ENCODE assay signal across 1 cellular context in the genomic region with DNA sequence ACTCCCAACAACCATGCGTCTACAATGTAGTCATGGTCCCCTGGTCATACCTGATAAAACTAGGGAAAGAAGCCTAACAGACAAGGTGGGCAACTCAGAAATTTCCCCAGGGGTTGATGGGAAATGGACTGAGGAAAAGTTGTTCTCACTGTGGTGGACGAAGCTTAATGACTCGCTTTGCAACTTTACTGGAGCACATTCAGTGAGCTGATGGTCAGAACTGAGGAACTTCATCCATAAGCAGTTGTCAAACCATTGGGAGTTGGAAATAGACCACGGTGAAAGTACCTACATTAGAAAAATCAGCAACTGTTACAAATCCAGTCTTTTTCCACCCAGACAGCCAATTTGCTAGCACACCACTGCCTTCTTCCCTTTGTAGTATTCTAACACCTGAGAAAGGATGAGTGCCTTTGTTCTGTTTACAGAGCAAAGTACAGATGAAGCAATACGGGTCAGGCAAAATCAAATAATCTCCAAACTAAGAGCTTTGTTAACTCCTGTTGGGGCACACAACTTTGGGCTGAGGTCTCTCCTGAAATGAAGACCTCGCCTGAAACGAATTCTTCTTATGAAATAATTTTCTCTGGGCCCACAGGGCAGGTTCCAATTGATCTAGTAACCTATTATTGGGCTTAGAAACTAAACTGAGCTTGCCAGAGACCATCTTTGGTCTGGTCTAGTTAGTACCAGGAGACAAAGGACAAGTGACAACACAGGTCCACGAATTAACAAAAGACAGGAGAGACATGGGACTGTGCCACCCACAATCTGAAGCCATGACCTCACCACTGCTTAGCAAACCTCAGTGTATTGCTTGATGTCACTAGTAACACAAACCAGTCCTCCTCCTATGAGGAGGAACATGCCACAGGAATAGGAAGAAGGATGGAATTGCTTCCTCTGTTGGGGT.
TF ChIP-seq lines count a peak whose summit lies in the region.

No MANE protein-coding gene starts in this region.

TF ChIP-seq in HepG2, 621 proteins besides CTCF, POLR2A, EP300 and RAD21 (continued from another document):
- TF ChIP-seq, protein P1, sequence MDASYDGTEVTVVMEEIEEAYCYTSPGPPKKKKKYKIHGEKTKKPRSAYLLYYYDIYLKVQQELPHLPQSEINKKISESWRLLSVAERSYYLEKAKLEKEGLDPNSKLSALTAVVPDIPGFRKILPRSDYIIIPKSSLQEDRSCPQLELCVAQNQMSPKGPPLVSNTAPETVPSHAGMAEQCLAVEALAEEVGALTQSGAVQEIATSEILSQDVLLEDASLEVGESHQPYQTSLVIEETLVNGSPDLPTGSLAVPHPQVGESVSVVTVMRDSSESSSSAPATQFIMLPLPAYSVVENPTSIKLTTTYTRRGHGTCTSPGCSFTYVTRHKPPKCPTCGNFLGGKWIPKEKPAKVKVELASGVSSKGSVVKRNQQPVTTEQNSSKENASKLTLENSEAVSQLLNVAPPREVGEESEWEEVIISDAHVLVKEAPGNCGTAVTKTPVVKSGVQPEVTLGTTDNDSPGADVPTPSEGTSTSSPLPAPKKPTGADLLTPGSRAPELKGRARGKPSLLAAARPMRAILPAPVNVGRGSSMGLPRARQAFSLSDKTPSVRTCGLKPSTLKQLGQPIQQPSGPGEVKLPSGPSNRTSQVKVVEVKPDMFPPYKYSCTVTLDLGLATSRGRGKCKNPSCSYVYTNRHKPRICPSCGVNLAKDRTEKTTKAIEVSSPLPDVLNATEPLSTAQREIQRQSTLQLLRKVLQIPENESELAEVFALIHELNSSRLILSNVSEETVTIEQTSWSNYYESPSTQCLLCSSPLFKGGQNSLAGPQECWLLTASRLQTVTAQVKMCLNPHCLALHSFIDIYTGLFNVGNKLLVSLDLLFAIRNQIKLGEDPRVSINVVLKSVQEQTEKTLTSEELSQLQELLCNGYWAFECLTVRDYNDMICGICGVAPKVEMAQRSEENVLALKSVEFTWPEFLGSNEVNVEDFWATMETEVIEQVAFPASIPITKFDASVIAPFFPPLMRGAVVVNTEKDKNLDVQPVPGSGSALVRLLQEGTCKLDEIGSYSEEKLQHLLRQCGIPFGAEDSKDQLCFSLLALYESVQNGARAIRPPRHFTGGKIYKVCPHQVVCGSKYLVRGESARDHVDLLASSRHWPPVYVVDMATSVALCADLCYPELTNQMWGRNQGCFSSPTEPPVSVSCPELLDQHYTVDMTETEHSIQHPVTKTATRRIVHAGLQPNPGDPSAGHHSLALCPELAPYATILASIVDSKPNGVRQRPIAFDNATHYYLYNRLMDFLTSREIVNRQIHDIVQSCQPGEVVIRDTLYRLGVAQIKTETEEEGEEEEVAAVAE (CRISPR knock-in tag; IDR thresholded peaks at IDR 0.05; ENCODE audit: borderline replicate concordance), result 0 out of 2 replicates have a peak, but pooled peaks have one; percentile 59
- TF ChIP-seq, protein P2, sequence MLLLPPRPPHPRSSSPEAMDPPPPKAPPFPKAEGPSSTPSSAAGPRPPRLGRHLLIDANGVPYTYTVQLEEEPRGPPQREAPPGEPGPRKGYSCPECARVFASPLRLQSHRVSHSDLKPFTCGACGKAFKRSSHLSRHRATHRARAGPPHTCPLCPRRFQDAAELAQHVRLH (CRISPR knock-in tag; IDR thresholded peaks at IDR 0.05; ENCODE audit: borderline replicate concordance, low read depth), result peak; percentile 69; the same call in 1 of the 2 replicates
- TF ChIP-seq BCL6 (CRISPR knock-in tag; IDR thresholded peaks at IDR 0.05) (peak; percentile 78), RCOR2 (CRISPR knock-in tag; IDR thresholded peaks at IDR 0.05) (peak; percentile 89), ZNF160 (CRISPR knock-in tag; IDR thresholded peaks at IDR 0.05) (no peak), HDAC1 (CRISPR knock-in tag; IDR thresholded peaks at IDR 0.05) (peak; percentile 90), KDM2A (CRISPR knock-in tag; IDR thresholded peaks at IDR 0.05; ENCODE audit: borderline replicate concordance, low read depth) (no peak), ZNF12 (CRISPR knock-in tag; IDR thresholded peaks at IDR 0.05) (peak; percentile 29; the same call in 1 of the 2 replicates), JUN (CRISPR knock-in tag; IDR thresholded peaks at IDR 0.05) (peak; percentile 33; the same call in 1 of the 2 replicates), TOE1 (CRISPR knock-in tag; IDR thresholded peaks at IDR 0.05) (peak; percentile 53; the same call in 1 of the 2 replicates), ZNF143 (CRISPR knock-in tag; IDR thresholded peaks at IDR 0.05) (peak; percentile 55; the same call in 1 of the 2 replicates), ZNF619 (CRISPR knock-in tag; IDR thresholded peaks at IDR 0.05) (no peak), HOXA5 (CRISPR knock-in tag; IDR thresholded peaks at IDR 0.05) (peak; percentile 59; the same call in 1 of the 2 replicates), ZNF121 (CRISPR knock-in tag; IDR thresholded peaks at IDR 0.05) (0 out of 2 replicates have a peak, but pooled peaks have one; percentile 1), SSRP1 (CRISPR knock-in tag; IDR thresholded peaks at IDR 0.05) (no peak), PHF21A (CRISPR knock-in tag; IDR thresholded peaks at IDR 0.05) (peak; percentile 89), KAT8 (CRISPR knock-in tag; IDR thresholded peaks at IDR 0.05) (peak; percentile 75), CEBPG (CRISPR knock-in tag; IDR thresholded peaks at IDR 0.05) (peak; percentile 98), SAP130 (CRISPR knock-in tag; IDR thresholded peaks at IDR 0.05; ENCODE audit: low read depth) (peak; percentile 78), HMG20A (CRISPR knock-in tag; IDR thresholded peaks at IDR 0.05; ENCODE audit: borderline replicate concordance) (peak; percentile 96; the same call in 1 of the 2 replicates), THAP11 (CRISPR knock-in tag; IDR thresholded peaks at IDR 0.05) (peak; percentile 70), ZNF772 (CRISPR knock-in tag; IDR thresholded peaks at IDR 0.05) (peak; percentile 61; the same call in 1 of the 2 replicates), PHF5A (CRISPR knock-in tag; IDR thresholded peaks at IDR 0.05; ENCODE audit: low read depth, unreplicated experiment) (peak; percentile 67), RFX1 (IDR thresholded peaks at IDR 0.05) (no peak), ZNF124 (CRISPR knock-in tag; IDR thresholded peaks at IDR 0.05) (peak; percentile 74; the same call in 1 of the 2 replicates)
- TF ChIP-seq, protein P3, sequence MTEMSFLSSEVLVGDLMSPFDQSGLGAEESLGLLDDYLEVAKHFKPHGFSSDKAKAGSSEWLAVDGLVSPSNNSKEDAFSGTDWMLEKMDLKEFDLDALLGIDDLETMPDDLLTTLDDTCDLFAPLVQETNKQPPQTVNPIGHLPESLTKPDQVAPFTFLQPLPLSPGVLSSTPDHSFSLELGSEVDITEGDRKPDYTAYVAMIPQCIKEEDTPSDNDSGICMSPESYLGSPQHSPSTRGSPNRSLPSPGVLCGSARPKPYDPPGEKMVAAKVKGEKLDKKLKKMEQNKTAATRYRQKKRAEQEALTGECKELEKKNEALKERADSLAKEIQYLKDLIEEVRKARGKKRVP (CRISPR knock-in tag; IDR thresholded peaks at IDR 0.05), result peak in 1 of 2 experiments; percentile 65; a peak in 2 of 4 replicates
- TF ChIP-seq, protein P4, sequence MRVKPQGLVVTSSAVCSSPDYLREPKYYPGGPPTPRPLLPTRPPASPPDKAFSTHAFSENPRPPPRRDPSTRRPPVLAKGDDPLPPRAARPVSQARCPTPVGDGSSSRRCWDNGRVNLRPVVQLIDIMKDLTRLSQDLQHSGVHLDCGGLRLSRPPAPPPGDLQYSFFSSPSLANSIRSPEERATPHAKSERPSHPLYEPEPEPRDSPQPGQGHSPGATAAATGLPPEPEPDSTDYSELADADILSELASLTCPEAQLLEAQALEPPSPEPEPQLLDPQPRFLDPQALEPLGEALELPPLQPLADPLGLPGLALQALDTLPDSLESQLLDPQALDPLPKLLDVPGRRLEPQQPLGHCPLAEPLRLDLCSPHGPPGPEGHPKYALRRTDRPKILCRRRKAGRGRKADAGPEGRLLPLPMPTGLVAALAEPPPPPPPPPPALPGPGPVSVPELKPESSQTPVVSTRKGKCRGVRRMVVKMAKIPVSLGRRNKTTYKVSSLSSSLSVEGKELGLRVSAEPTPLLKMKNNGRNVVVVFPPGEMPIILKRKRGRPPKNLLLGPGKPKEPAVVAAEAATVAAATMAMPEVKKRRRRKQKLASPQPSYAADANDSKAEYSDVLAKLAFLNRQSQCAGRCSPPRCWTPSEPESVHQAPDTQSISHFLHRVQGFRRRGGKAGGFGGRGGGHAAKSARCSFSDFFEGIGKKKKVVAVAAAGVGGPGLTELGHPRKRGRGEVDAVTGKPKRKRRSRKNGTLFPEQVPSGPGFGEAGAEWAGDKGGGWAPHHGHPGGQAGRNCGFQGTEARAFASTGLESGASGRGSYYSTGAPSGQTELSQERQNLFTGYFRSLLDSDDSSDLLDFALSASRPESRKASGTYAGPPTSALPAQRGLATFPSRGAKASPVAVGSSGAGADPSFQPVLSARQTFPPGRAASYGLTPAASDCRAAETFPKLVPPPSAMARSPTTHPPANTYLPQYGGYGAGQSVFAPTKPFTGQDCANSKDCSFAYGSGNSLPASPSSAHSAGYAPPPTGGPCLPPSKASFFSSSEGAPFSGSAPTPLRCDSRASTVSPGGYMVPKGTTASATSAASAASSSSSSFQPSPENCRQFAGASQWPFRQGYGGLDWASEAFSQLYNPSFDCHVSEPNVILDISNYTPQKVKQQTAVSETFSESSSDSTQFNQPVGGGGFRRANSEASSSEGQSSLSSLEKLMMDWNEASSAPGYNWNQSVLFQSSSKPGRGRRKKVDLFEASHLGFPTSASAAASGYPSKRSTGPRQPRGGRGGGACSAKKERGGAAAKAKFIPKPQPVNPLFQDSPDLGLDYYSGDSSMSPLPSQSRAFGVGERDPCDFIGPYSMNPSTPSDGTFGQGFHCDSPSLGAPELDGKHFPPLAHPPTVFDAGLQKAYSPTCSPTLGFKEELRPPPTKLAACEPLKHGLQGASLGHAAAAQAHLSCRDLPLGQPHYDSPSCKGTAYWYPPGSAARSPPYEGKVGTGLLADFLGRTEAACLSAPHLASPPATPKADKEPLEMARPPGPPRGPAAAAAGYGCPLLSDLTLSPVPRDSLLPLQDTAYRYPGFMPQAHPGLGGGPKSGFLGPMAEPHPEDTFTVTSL (CRISPR knock-in tag; IDR thresholded peaks at IDR 0.05; ENCODE audit: borderline replicate concordance), result peak; percentile 99
- TF ChIP-seq, protein P5, sequence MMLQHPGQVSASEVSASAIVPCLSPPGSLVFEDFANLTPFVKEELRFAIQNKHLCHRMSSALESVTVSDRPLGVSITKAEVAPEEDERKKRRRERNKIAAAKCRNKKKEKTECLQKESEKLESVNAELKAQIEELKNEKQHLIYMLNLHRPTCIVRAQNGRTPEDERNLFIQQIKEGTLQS (CRISPR knock-in tag; IDR thresholded peaks at IDR 0.05), result peak; percentile 38; the same call in 1 of the 2 replicates
- TF ChIP-seq, protein P6, sequence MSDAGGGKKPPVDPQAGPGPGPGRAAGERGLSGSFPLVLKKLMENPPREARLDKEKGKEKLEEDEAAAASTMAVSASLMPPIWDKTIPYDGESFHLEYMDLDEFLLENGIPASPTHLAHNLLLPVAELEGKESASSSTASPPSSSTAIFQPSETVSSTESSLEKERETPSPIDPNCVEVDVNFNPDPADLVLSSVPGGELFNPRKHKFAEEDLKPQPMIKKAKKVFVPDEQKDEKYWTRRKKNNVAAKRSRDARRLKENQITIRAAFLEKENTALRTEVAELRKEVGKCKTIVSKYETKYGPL (CRISPR knock-in tag; IDR thresholded peaks at IDR 0.05), result no peak
- TF ChIP-seq, protein P7, sequence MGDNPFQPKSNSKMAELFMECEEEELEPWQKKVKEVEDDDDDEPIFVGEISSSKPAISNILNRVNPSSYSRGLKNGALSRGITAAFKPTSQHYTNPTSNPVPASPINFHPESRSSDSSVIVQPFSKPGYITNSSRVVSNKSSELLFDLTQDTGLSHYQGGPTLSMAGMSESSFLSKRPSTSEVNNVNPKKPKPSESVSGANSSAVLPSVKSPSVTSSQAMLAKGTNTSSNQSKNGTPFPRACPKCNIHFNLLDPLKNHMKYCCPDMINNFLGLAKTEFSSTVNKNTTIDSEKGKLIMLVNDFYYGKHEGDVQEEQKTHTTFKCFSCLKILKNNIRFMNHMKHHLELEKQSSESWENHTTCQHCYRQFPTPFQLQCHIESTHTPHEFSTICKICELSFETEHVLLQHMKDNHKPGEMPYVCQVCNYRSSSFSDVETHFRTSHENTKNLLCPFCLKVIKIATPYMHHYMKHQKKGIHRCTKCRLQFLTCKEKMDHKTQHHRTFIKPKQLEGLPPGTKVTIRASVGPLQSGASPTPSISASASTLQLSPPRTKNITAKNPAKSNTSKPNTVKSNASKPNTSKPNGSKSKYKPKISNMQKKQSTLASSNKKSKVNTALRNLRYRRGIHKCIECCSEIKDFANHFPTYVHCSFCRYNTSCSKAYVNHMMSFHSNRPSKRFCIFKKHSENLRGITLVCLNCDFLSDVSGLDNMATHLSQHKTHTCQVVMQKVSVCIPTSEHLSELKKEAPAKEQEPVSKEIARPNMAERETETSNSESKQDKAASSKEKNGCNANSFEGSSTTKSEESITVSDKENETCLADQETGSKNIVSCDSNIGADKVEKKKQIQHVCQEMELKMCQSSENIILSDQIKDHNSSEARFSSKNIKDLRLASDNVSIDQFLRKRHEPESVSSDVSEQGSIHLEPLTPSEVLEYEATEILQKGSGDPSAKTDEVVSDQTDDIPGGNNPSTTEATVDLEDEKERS (CRISPR knock-in tag; IDR thresholded peaks at IDR 0.05), result peak; percentile 87; the same call in 1 of the 2 replicates
- TF ChIP-seq, protein P8, sequence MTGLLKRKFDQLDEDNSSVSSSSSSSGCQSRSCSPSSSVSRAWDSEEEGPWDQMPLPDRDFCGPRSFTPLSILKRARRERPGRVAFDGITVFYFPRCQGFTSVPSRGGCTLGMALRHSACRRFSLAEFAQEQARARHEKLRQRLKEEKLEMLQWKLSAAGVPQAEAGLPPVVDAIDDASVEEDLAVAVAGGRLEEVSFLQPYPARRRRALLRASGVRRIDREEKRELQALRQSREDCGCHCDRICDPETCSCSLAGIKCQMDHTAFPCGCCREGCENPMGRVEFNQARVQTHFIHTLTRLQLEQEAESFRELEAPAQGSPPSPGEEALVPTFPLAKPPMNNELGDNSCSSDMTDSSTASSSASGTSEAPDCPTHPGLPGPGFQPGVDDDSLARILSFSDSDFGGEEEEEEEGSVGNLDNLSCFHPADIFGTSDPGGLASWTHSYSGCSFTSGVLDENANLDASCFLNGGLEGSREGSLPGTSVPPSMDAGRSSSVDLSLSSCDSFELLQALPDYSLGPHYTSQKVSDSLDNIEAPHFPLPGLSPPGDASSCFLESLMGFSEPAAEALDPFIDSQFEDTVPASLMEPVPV (CRISPR knock-in tag; IDR thresholded peaks at IDR 0.05), result 0 out of 2 replicates have a peak, but pooled peaks have one; percentile 12
